Comparison of ENCODE assay signal across 9 cellular contexts in genomic region chr9:91177661-91178280, GRCh38.
DNase-seq lines count a peak whose midpoint lies in the region; ATAC-seq, FAIRE-seq and TF ChIP-seq lines count a peak whose summit lies in the region.
"Had no signal": no experiment of that assay in that cellular context is flagged by ENCODE, and none has a peak within 500 bp of the region (broad histone marks: within the 10 kb centered on the region; RNA-seq: fewer than 3 reads in every experiment).

No MANE protein-coding gene starts in this region.

- H3K27me3 ChIP-seq in hepatocyte: no peaks in the 10 kb centered on the region

- WGBS in hepatocyte (ENCODE audit: low lambda C conversion rate, missing lambda C conversion rate): 88% methylated on average over 15 of the region's 15 CpGs

- H4K20me1 ChIP-seq in hepatocyte (ENCODE audit: insufficient read depth, poor library complexity, severe bottlenecking): no peaks in the 10 kb centered on the region

- ATAC-seq in activated T-helper 17 cell treated with anti-CD3 and anti-CD28 coated beads, Interleukin-2, amount 50 U/mL, for 72 hours (replicated peaks): peak; percentile 79
- peak; percentile 36 for ATAC-seq in memory B cell (ENCODE audit: low read depth)

- no peaks in the 10 kb centered on the region for H3K36me3 Mint-ChIP-seq in activated T-helper 17 cell treated with anti-CD3 and anti-CD28 coated beads, Interleukin-2, amount 50 U/mL, for 72 hours (ENCODE audit: low read depth)
- H3K36me3 Mint-ChIP-seq in memory B cell: peaks cover 2% of the 10 kb centered on the region

- peak overlapping the region; percentile 94 for H3K27ac Mint-ChIP-seq in activated T-helper 17 cell treated with anti-CD3 and anti-CD28 coated beads, Interleukin-2, amount 50 U/mL, for 72 hours
- no peak overlapping the region for H3K27ac Mint-ChIP-seq in memory B cell

- no peak overlapping the region for H2AFZ ChIP-seq in hepatocyte

- no peaks in the 10 kb centered on the region for H3K9me3 ChIP-seq in hepatocyte (ENCODE audit: low read depth)

- peak overlapping the region; percentile 69 for H3K4me3 Mint-ChIP-seq in activated T-helper 17 cell treated with anti-CD3 and anti-CD28 coated beads, Interleukin-2, amount 50 U/mL, for 72 hours
- H3K4me3 Mint-ChIP-seq in memory B cell: peak overlapping the region; percentile 64

- H3K27me3 Mint-ChIP-seq in activated T-helper 17 cell treated with anti-CD3 and anti-CD28 coated beads, Interleukin-2, amount 50 U/mL, for 72 hours: no peaks in the 10 kb centered on the region
- peaks cover under 1% of the 10 kb centered on the region for H3K27me3 Mint-ChIP-seq in memory B cell

- H3K4me1 Mint-ChIP-seq in activated T-helper 17 cell treated with anti-CD3 and anti-CD28 coated beads, Interleukin-2, amount 50 U/mL, for 72 hours: peaks cover 16% of the 10 kb centered on the region
- H3K4me1 Mint-ChIP-seq in memory B cell: peaks cover 29% of the 10 kb centered on the region

- no peaks in the 10 kb centered on the region for H3K79me2 ChIP-seq in hepatocyte

- H3K4me2 ChIP-seq in hepatocyte: no peak overlapping the region

- H3K27ac ChIP-seq in hepatocyte: no peak overlapping the region

- H3K36me3 ChIP-seq in hepatocyte (replicated peaks; ENCODE audit: insufficient read depth, low read depth): no peaks in the 10 kb centered on the region

- no peak overlapping the region for H3K4me3 ChIP-seq in hepatocyte

- TF ChIP-seq CTCF in hepatocyte (IDR thresholded peaks at IDR 0.05; ENCODE audit: poor library complexity) (no peak), D721Med (IDR thresholded peaks at IDR 0.05; ENCODE audit: insufficient read depth, missing control alignments) (no peak)

- DNase-seq in AG08395 (ENCODE audit: low spot score): peak; percentile 43
- peak; percentile 36 for DNase-seq in HT1080 (ENCODE audit: low read depth)
- no peak for DNase-seq in memory B cell (ENCODE audit: low spot score in 2 of 2)
- no peak for DNase-seq in hepatocyte (ENCODE audit: low spot score)
- DNase-seq in NCI-H526 (lab: John Stamatoyannopoulos, UW): no peak
- DNase-seq in D721Med (ENCODE audit: insufficient read length, low spot score): no peak
- no peak for DNase-seq in globus pallidus (ENCODE audit: low spot score)
- DNase-seq: kidney had no signal

- no peaks in the 10 kb centered on the region for H3K9me3 Mint-ChIP-seq in activated T-helper 17 cell treated with anti-CD3 and anti-CD28 coated beads, Interleukin-2, amount 50 U/mL, for 72 hours
- H3K9me3 Mint-ChIP-seq in memory B cell: no peaks in the 10 kb centered on the region

- FAIRE-seq in D721Med (lab: Jason Lieb, UNC): no peak
- FAIRE-seq: kidney had no signal

- H3K4me1 ChIP-seq in hepatocyte (ENCODE audit: insufficient read depth): no peaks in the 10 kb centered on the region

- H3K9me2 ChIP-seq in hepatocyte (replicated peaks; ENCODE audit: insufficient read depth): no peaks in the 10 kb centered on the region

Comparison
In these comparisons a context has a peak if more than half of its experiments do, and no peak if none do; other contexts are left out.
1. DNase-seq: peak in AG08395 (single experiment) and HT1080 (single experiment); none in memory B cell (0 of 2), hepatocyte (single experiment), NCI-H526 (0 of 2), D721Med (single experiment) and globus pallidus (single experiment).